In genomic region chr16:23837553-23838308, GRCh38 we compare ENCODE assay signal across 1 cellular context.
TF ChIP-seq lines count a peak whose summit lies in the region.

No MANE protein-coding gene starts in this region.

TF ChIP-seq in HepG2, 621 proteins besides CTCF, POLR2A, EP300 and RAD21 (continued from another document):
- TF ChIP-seq SIN3A (IDR thresholded peaks at IDR 0.05; ENCODE audit: borderline replicate concordance, low read depth, low read length): no peak
- no peak for TF ChIP-seq ZBTB2 (CRISPR knock-in tag; IDR thresholded peaks at IDR 0.05; ENCODE audit: low read depth)
- TF ChIP-seq ZNF335 (CRISPR knock-in tag; IDR thresholded peaks at IDR 0.05): no peak
- TF ChIP-seq E2F1 (CRISPR knock-in tag; IDR thresholded peaks at IDR 0.05): no peak
- TF ChIP-seq REPIN1 (CRISPR knock-in tag; IDR thresholded peaks at IDR 0.05; ENCODE audit: borderline replicate concordance, low read depth): no peak
- no peak for TF ChIP-seq FOXA1 (IDR thresholded peaks at IDR 0.05)
- TF ChIP-seq FOXA1 (CRISPR knock-in tag; IDR thresholded peaks at IDR 0.05): no peak
